In the genomic region with DNA sequence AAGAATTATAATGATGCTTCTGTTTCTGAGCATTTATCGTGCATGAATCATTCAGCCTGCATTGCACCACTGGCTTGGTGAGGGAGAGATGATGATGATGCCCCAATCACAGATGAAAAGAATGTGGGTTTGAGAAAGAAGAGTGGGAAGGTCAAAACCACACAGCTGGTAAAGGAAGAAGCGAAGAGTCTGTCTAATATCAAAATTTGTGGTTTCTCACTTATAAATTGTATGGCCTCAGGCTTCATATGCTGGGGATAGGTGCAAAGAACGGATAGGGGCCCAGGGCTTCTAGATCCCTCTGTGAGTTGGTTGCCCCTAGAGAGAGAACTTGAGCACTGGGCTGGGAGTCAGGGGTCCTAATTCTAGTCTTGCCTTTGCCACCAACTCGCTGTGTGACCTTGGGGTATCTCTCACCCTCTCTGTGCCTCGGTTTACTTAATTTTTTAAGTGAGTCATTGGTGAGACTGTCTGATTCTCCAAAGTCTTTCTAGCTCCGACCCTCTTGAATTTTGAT, we compare ENCODE assay signal across 10 cellular contexts. TPM values are rescaled to one million over a fixed set of nuclear protein-coding genes. Genes with fewer than 3 reads are reported as not detected.
A peak's percentile ranks its signal among the peaks of the same experiment; 100 is the strongest.
DNase-seq lines count a peak whose midpoint lies in the region; ATAC-seq and TF ChIP-seq lines count a peak whose summit lies in the region.
"Had no signal": no experiment of that assay in that cellular context is flagged by ENCODE, and none has a peak within 500 bp of the region (broad histone marks: within the 10 kb centered on the region; RNA-seq: fewer than 3 reads in every experiment).

No MANE protein-coding gene starts in this region.

- no peak for TF ChIP-seq CTCF in AG09309 (IDR thresholded peaks at IDR 0.05; ENCODE audit: control insufficient read depth, insufficient read depth, low read depth, low read length, missing control alignments)
- no peak for TF ChIP-seq CTCF in IMR-90 (conservative IDR thresholded peaks at IDR 0.05; ENCODE audit: low read depth, low read length)
- TF ChIP-seq CTCF in kidney epithelial cell (IDR thresholded peaks at IDR 0.05; ENCODE audit: insufficient read depth, low read length, poor library complexity, severe bottlenecking) = no peak

- no peak overlapping the region for H2AK5ac ChIP-seq in IMR-90 (ENCODE audit: low read depth, low read length)

- no peak for TF ChIP-seq POLR2A in IMR-90 (IDR thresholded peaks at IDR 0.05; ENCODE audit: low read depth, low read length)

- no peaks in the 10 kb centered on the region for H3K79me1 ChIP-seq in IMR-90 (ENCODE audit: low read depth in 1 of 2, low read length in 2 of 2)

- POLR2A ChIA-PET in IMR-90 (lab: Charles Lee; ENCODE audit: unreplicated experiment) = no interaction called here

- no peak overlapping the region for H2BK5ac ChIP-seq in IMR-90 (ENCODE audit: low read depth, low read length, poor library complexity, severe bottlenecking)

- H3K36me3 ChIP-seq in IMR-90 (ENCODE audit: control insufficient read depth, insufficient read depth, low read length) = no peaks in the 10 kb centered on the region
- H3K36me3 ChIP-seq in kidney epithelial cell (ENCODE audit: control insufficient read depth, insufficient read depth, low read length) = no peaks in the 10 kb centered on the region

- H3K18ac ChIP-seq in IMR-90 (ENCODE audit: low read depth, low read length) = no peak overlapping the region

- WGBS in IMR-90 (ENCODE audit: extremely low coverage in 2 of 2, insufficient read length in 1 of 2), 2 experiments = 71% methylated on average over 1 of the region's 6 CpGs; no CpG with 5 or more reads in 1 of the 2 experiments
- WGBS in right cardiac atrium = 80% methylated on average over 6 of the region's 6 CpGs

- H3K9me3 ChIP-seq in IMR-90 (ENCODE audit: control insufficient read depth, insufficient read depth, low read length) (no peaks in the 10 kb centered on the region), right cardiac atrium (ENCODE audit: control insufficient read depth, low read length) (no peaks in the 10 kb centered on the region)

- no peak overlapping the region for H2BK120ac ChIP-seq in IMR-90 (ENCODE audit: low read depth, low read length)

- BruUV-seq in IMR-90 (replicated peaks; lab: Mats Ljungman, UMichigan) = no TSS peak

- H2AFZ ChIP-seq in IMR-90 (replicated peaks; ENCODE audit: low read length, poor library complexity) = no peak overlapping the region

- H3K9me1 ChIP-seq in IMR-90 (ENCODE audit: insufficient read depth, low read length) = 0 out of 2 replicates have a peak, but pooled peaks cover 2% of the 10 kb centered on the region

- H3K4me3 ChIP-seq in AG09309 (ENCODE audit: control insufficient read depth, low read depth, low read length) = no peak overlapping the region
- no peak overlapping the region for H3K4me3 ChIP-seq in IMR-90 (ENCODE audit: insufficient read depth, low read depth, low read length)
- no peak overlapping the region for H3K4me3 ChIP-seq in kidney epithelial cell (ENCODE audit: low read depth, low read length)
- no peak overlapping the region for H3K4me3 ChIP-seq in right cardiac atrium (ENCODE audit: low read length)

- no peak overlapping the region for H3K56ac ChIP-seq in IMR-90 (ENCODE audit: extremely low read depth, insufficient read depth, low read length)

- intact Hi-C loops in IMR-90 (cut with micrococcal nuclease) = no loop called here
- intact Hi-C loops in right cardiac atrium (cut with DNase I) = no loop called here

- ATAC-seq in IMR-90 (ENCODE audit: low read depth) = peak; percentile 76
- ATAC-seq in right cardiac atrium = no peak

- TF ChIP-seq RAD21 in IMR-90 (IDR thresholded peaks at IDR 0.05; ENCODE audit: low read length) = no peak

- H3K4me1 ChIP-seq in IMR-90 (ENCODE audit: control insufficient read depth, insufficient read depth, low read length) (no peaks in the 10 kb centered on the region), right cardiac atrium (ENCODE audit: control insufficient read depth, insufficient read depth, low read length) (no peaks in the 10 kb centered on the region)

- no peak overlapping the region for H4K5ac ChIP-seq in IMR-90 (ENCODE audit: low read depth, low read length)

- dilution Hi-C loops in IMR-90 (cut with HindIII; ENCODE audit: low sequenced_read_pairs, unreplicated experiment) = no loop called here

- H4K20me1 ChIP-seq in IMR-90 (ENCODE audit: insufficient read depth, low read length) = no peaks in the 10 kb centered on the region

- no peak overlapping the region for H2AK9ac ChIP-seq in IMR-90 (replicated peaks; ENCODE audit: low read depth, low read length, poor library complexity)

- H2BK15ac ChIP-seq in IMR-90 (ENCODE audit: low read depth, low read length) = no peak overlapping the region

- H4K91ac ChIP-seq in IMR-90 (ENCODE audit: insufficient read depth, low read depth, low read length) = no peak overlapping the region

- H2BK20ac ChIP-seq in IMR-90 (ENCODE audit: low read depth, low read length) = no peak overlapping the region

- H3K4me2 ChIP-seq in IMR-90 (ENCODE audit: low read depth, low read length) = no peak overlapping the region

- no peak overlapping the region for H3K27ac ChIP-seq in IMR-90 (ENCODE audit: insufficient read depth, low read length)
- H3K27ac ChIP-seq in right cardiac atrium (ENCODE audit: low read length) = no peak overlapping the region

- H3K9ac ChIP-seq in IMR-90 (ENCODE audit: low read depth, low read length) = no peak overlapping the region

- H3K4ac ChIP-seq in IMR-90 (ENCODE audit: low read depth, low read length) = no peak overlapping the region

- in situ Hi-C loops in IMR-90 (cut with MboI; ENCODE audit: low sequenced_read_pairs) = no loop called here

- CTCF ChIA-PET in IMR-90 (lab: Yijun Ruan, JAX) = no interaction called here

- DNase-seq in AG09309 (ENCODE audit: low read depth) (peak; percentile 57), IMR-90 (peak; percentile 69), kidney epithelial cell (ENCODE audit: low read depth) (peak; percentile 35), SK-N-DZ (ENCODE audit: low spot score) (no peak), NCI-H2171 (lab: John Stamatoyannopoulos, UW) (no peak), GDM1 (lab: John Stamatoyannopoulos, UW) (no peak), right cardiac atrium (no peak)
- DNase-seq in activated gamma-delta T cell treated with anti-CD3 and anti-CD28 coated beads, Interleukin-2, amount 50 U/mL, for 16 hours (ENCODE audit: low read depth) = peak; percentile 34
- DNase-seq: cortex of kidney had no signal

- H4K8ac ChIP-seq in IMR-90 (ENCODE audit: low read depth in 2 of 2, low read length in 2 of 2) = no peak overlapping the region

- H3K23ac ChIP-seq in IMR-90 (ENCODE audit: low read depth, low read length) = no peak overlapping the region

- no peak overlapping the region for H3K14ac ChIP-seq in IMR-90 (replicated peaks; ENCODE audit: low read depth, low read length)

- H3K27me3 ChIP-seq in IMR-90 (ENCODE audit: control insufficient read depth, insufficient read depth, low read length) = peaks cover 13% of the 10 kb centered on the region; the same call in 1 of the 2 replicates
- H3K27me3 ChIP-seq in kidney epithelial cell (ENCODE audit: control insufficient read depth, insufficient read depth, low read length) = no peaks in the 10 kb centered on the region
- H3K27me3 ChIP-seq in right cardiac atrium (ENCODE audit: control insufficient read depth, insufficient read depth) = no peaks in the 10 kb centered on the region

TF ChIP-seq in IMR-90, 13 proteins besides CTCF, POLR2A, EP300 and RAD21:
- peak; percentile 91 for TF ChIP-seq CEBPB (IDR thresholded peaks at IDR 0.05; ENCODE audit: low read depth, low read length)
- TF ChIP-seq BHLHE40 (IDR thresholded peaks at IDR 0.05; ENCODE audit: low read depth, low read length) = no peak
- TF ChIP-seq FOS (IDR thresholded peaks at IDR 0.05; ENCODE audit: low read depth, low read length) = peak; percentile 44; the same call in 1 of the 2 replicates
- no peak for TF ChIP-seq MAZ (IDR thresholded peaks at IDR 0.05; ENCODE audit: borderline replicate concordance, low read depth, low read length)
- no peak for TF ChIP-seq MXI1 (IDR thresholded peaks at IDR 0.05; ENCODE audit: borderline replicate concordance, low read depth, low read length)
- no peak for TF ChIP-seq RFX5 (IDR thresholded peaks at IDR 0.05; ENCODE audit: low read depth, low read length)
TF ChIP-seq in IMR-90: peak in this region for 2.

RNA-seq across cellular contexts. Expression of a gene that starts 2.2 kb away (rescaled TPM):
- under 0.01 TPM in 2 replicates for total RNA-seq in IMR-90 (2012; rRNA removed)
- 0.05 TPM in 1 of 2 replicates, not detected in the other for polyA plus RNA-seq in IMR-90 (2012; rRNA removed)
- polyA plus RNA-seq in IMR-90 (2012; cell fraction: cytosol; rRNA removed) = not detected in 2 replicates
- not detected in 2 replicates for polyA plus RNA-seq in IMR-90 (2012; cell fraction: nucleus; rRNA removed; ENCODE audit: low replicate concordance)
- total RNA-seq in kidney epithelial cell = 0.58 and 1.4 TPM in 2 replicates
- not detected in 2 replicates for polyA plus RNA-seq in SK-N-DZ (2014; cell fraction: cytosol; rRNA removed)
- not detected in 2 replicates for polyA plus RNA-seq in SK-N-DZ (2014; cell fraction: nucleus; rRNA removed)
- 1 to 10 TPM in 1 of 4 donors, under 1 TPM in 3; 0.32 to 1.1 (median 0.67) TPM for total RNA-seq in right cardiac atrium
- 0.68 TPM for polyA plus RNA-seq in right cardiac atrium

RNA-seq across cellular contexts. Expression of a gene that starts 20.6 kb away (rescaled TPM):
- total RNA-seq in IMR-90 (2012; rRNA removed) = 12.5 and 18.3 TPM in 2 replicates
- 13.5 and 17.7 TPM in 2 replicates for polyA plus RNA-seq in IMR-90 (2012; rRNA removed)
- polyA plus RNA-seq in IMR-90 (2012; cell fraction: cytosol; rRNA removed) = 10.0 and 16.4 TPM in 2 replicates
- polyA plus RNA-seq in IMR-90 (2012; cell fraction: nucleus; rRNA removed; ENCODE audit: low replicate concordance) = 8.3 and 11.2 TPM in 2 replicates
- total RNA-seq in kidney epithelial cell = 16.5 and 19.9 TPM in 2 replicates
- 15.3 and 16.8 TPM in 2 replicates for polyA plus RNA-seq in SK-N-DZ (2014; cell fraction: cytosol; rRNA removed)
- 8.0 and 10.1 TPM in 2 replicates for polyA plus RNA-seq in SK-N-DZ (2014; cell fraction: nucleus; rRNA removed)
- total RNA-seq in right cardiac atrium = 10 to 100 TPM in 2 of 4 donors, 1 to 10 TPM in 2; 8.5 to 13.0 (median 10.3) TPM
- 7.5 TPM for polyA plus RNA-seq in right cardiac atrium

RNA-seq across cellular contexts. Expression of a gene that starts 58.5 kb away (rescaled TPM):
- total RNA-seq in IMR-90 (2012; rRNA removed) (under 0.01 TPM in 1 of 2 replicates, not detected in the other), kidney epithelial cell (0.25 and 0.89 TPM in 2 replicates), right cardiac atrium (not detected)
- polyA plus RNA-seq in IMR-90 (2012; rRNA removed) (0.06 TPM in 1 of 2 replicates, not detected in the other), right cardiac atrium (0.05 TPM)
- 0.03 TPM in 1 of 2 replicates, not detected in the other for polyA plus RNA-seq in IMR-90 (2012; cell fraction: cytosol; rRNA removed)
- 0.02 TPM in 2 replicates for polyA plus RNA-seq in IMR-90 (2012; cell fraction: nucleus; rRNA removed; ENCODE audit: low replicate concordance)
- 0.10 TPM in 1 of 2 replicates, not detected in the other for polyA plus RNA-seq in SK-N-DZ (2014; cell fraction: cytosol; rRNA removed)
- not detected in 2 replicates for polyA plus RNA-seq in SK-N-DZ (2014; cell fraction: nucleus; rRNA removed)
- polyA plus RNA-seq: IgD-negative memory B cell had no signal

Comparison
In these comparisons a context has a peak if more than half of its experiments do, and no peak if none do; other contexts are left out.
1. DNase-seq: peak in AG09309 (single experiment), IMR-90 (single experiment), activated gamma-delta T cell treated with anti-CD3 and anti-CD28 coated beads, Interleukin-2, amount 50 U/mL, for 16 hours (single experiment) and kidney epithelial cell (single experiment); none in SK-N-DZ (single experiment), NCI-H2171 (single experiment), GDM1 (single experiment) and right cardiac atrium (0 of 3).